Comparison of ENCODE assay signal across 13 cellular contexts in the genomic region with DNA sequence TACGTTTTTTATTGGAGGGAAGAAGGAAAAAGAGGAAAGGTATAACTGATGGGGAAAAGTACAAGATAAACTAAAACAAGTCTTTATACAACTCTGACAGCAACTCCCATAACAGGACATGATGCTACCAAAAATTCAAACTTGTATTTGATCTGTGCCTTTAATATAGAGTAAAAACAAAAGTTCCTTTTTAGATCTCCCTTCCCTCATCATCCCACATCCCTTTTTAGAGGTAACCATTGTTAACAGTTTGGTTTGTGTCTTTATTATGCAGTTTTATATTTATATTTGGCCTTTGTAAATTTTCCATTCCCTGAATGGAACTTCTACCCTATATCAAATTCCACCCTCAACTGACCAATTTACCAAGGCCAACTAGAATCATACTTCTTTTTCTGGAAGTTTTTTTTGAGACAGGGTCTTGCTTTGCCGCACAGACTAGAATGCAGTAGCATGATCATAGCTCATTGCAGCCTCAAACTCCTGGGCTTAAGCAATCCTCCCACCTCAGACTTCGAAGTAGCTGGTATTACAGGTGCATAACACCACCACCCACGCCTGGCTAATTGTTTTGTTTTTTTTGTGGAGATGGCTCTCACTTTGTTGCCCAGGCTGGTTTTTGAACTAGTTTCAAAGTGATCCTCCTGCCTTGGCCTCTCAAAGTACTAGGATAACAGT. TPM values are rescaled to one million over a fixed set of nuclear protein-coding genes. Genes with fewer than 3 reads are reported as not detected.
A peak's percentile ranks its signal among the peaks of the same experiment; 100 is the strongest.
DNase-seq lines count a peak whose midpoint lies in the region; ATAC-seq and TF ChIP-seq lines count a peak whose summit lies in the region.
"Had no signal": no experiment of that assay in that cellular context is flagged by ENCODE, and none has a peak within 500 bp of the region (broad histone marks: within the 10 kb centered on the region; RNA-seq: fewer than 3 reads in every experiment).

No MANE protein-coding gene starts in this region.

- no peak overlapping the region for H3K18ac ChIP-seq in neuronal stem cell (ENCODE audit: low read length)

- no peak for TF ChIP-seq CTCF in activated CD8-positive, alpha-beta T cell treated with anti-CD3 and anti-CD28 coated beads for 36 hours (IDR thresholded peaks at IDR 0.05)
- no peak for TF ChIP-seq CTCF in endothelial cell (IDR thresholded peaks at IDR 0.05; ENCODE audit: unreplicated experiment)

- H2BK12ac ChIP-seq in neuronal stem cell (ENCODE audit: low read length) = no peak overlapping the region

- H3K9ac ChIP-seq in neuronal stem cell (ENCODE audit: low read depth, low read length, poor library complexity) = no peak overlapping the region

- CTCF ChIA-PET in activated CD8-positive, alpha-beta T cell treated with anti-CD3 and anti-CD28 coated beads for 36 hours (lab: Charles Lee) = interaction anchor here (0.9 to 1.8 kb wide), 2 partner anchors 9 to 11 kb away, joined by 3 to 12 read pairs; no protein-coding TSS in a partner anchor
- CTCF ChIA-PET in activated CD8-positive, alpha-beta T cell treated with anti-CD3 and anti-CD28 coated beads, Interleukin-2, amount 10 ng/mL, durations not matched to agents 7 days and 5 days (lab: Charles Lee) = interaction anchor here (2.2 kb wide), 1 partner anchor 11 kb away, joined by 9 read pairs; no protein-coding TSS in a partner anchor

- no peak overlapping the region for H3K4me3 ChIP-seq in neuronal stem cell (ENCODE audit: low read length in 2 of 2)

- H3K27me3 Mint-ChIP-seq in activated CD8-positive, alpha-beta T cell treated with anti-CD3 and anti-CD28 coated beads for 36 hours = no peaks in the 10 kb centered on the region
- H3K27me3 Mint-ChIP-seq in activated CD8-positive, alpha-beta T cell treated with anti-CD3 and anti-CD28 coated beads, Interleukin-2, amount 10 ng/mL, durations not matched to agents 7 days and 5 days (ENCODE audit: low read depth) = no peaks in the 10 kb centered on the region
- H3K27me3 Mint-ChIP-seq in endothelial cell (ENCODE audit: unreplicated experiment) = no peaks in the 10 kb centered on the region
- no peaks in the 10 kb centered on the region for H3K27me3 Mint-ChIP-seq in activated T-cell treated with anti-CD3 and anti-CD28 coated beads, Interleukin-2, amount 50 U/mL, for 24 hours

- no peak overlapping the region for H2AK5ac ChIP-seq in neuronal stem cell (ENCODE audit: low read depth, low read length)

- ATAC-seq in activated CD8-positive, alpha-beta T cell treated with anti-CD3 and anti-CD28 coated beads for 36 hours = no peak
- ATAC-seq in activated CD8-positive, alpha-beta T cell treated with anti-CD3 and anti-CD28 coated beads, Interleukin-2, amount 10 ng/mL, durations not matched to agents 7 days and 5 days = no peak
- no peak for ATAC-seq in GM21367 (IDR thresholded peaks at IDR 0.05; ENCODE audit: unreplicated experiment)
- ATAC-seq: HCT116 had no signal

- no CpG with 5 or more reads among the region's 4 CpGs for WGBS in neuronal stem cell (ENCODE audit: extremely low coverage in 2 of 2, insufficient read length in 2 of 2, insufficient replicate concordance in 1 of 2), 2 donors

- no peak overlapping the region for H2AFZ ChIP-seq in neuronal stem cell (ENCODE audit: low read length)

- no peak overlapping the region for H3K4me3 Mint-ChIP-seq in activated CD8-positive, alpha-beta T cell treated with anti-CD3 and anti-CD28 coated beads for 36 hours
- H3K4me3 Mint-ChIP-seq in activated CD8-positive, alpha-beta T cell treated with anti-CD3 and anti-CD28 coated beads, Interleukin-2, amount 10 ng/mL, durations not matched to agents 7 days and 5 days = no peak overlapping the region
- no peak overlapping the region for H3K4me3 Mint-ChIP-seq in endothelial cell (ENCODE audit: unreplicated experiment)
- no peak overlapping the region for H3K4me3 Mint-ChIP-seq in activated T-cell treated with anti-CD3 and anti-CD28 coated beads, Interleukin-2, amount 50 U/mL, for 24 hours
- H3K4me3 Mint-ChIP-seq: CD14-positive monocyte had no signal

- peak overlapping the region; percentile 24 for H3K27ac Mint-ChIP-seq in activated CD8-positive, alpha-beta T cell treated with anti-CD3 and anti-CD28 coated beads for 36 hours
- no peak overlapping the region for H3K27ac Mint-ChIP-seq in activated CD8-positive, alpha-beta T cell treated with anti-CD3 and anti-CD28 coated beads, Interleukin-2, amount 10 ng/mL, durations not matched to agents 7 days and 5 days
- peak overlapping the region; percentile 16 for H3K27ac Mint-ChIP-seq in endothelial cell (ENCODE audit: unreplicated experiment)
- H3K27ac Mint-ChIP-seq in activated T-cell treated with anti-CD3 and anti-CD28 coated beads, Interleukin-2, amount 50 U/mL, for 24 hours = no peak overlapping the region

- H3K27ac ChIP-seq in neuronal stem cell (replicated peaks; ENCODE audit: low read length) = peak overlapping the region; percentile 10
- H3K27ac ChIP-seq: 22Rv1, HL-60 had no signal

- no peaks in the 10 kb centered on the region for H3K9me3 Mint-ChIP-seq in activated CD8-positive, alpha-beta T cell treated with anti-CD3 and anti-CD28 coated beads for 36 hours
- no peaks in the 10 kb centered on the region for H3K9me3 Mint-ChIP-seq in activated CD8-positive, alpha-beta T cell treated with anti-CD3 and anti-CD28 coated beads, Interleukin-2, amount 10 ng/mL, durations not matched to agents 7 days and 5 days (ENCODE audit: insufficient read depth)
- H3K9me3 Mint-ChIP-seq in endothelial cell (ENCODE audit: unreplicated experiment) = no peaks in the 10 kb centered on the region
- H3K9me3 Mint-ChIP-seq in activated T-cell treated with anti-CD3 and anti-CD28 coated beads, Interleukin-2, amount 50 U/mL, for 24 hours = no peaks in the 10 kb centered on the region
- H3K9me3 Mint-ChIP-seq: CD14-positive monocyte had no signal

- H3K23ac ChIP-seq in neuronal stem cell (ENCODE audit: low read depth, low read length, poor library complexity) = no peak overlapping the region

- H3K36me3 ChIP-seq in neuronal stem cell (replicated peaks in 1 of 2; ENCODE audit: control insufficient read depth in 2 of 2, insufficient read depth in 2 of 2, low read length in 2 of 2) = peaks cover 0 to 30% of the 10 kb centered on the region in 2 donors

- no peak overlapping the region for H3K4me2 ChIP-seq in neuronal stem cell (ENCODE audit: insufficient read depth, low read length, poor library complexity, severe bottlenecking)

- no peak overlapping the region for H4K91ac ChIP-seq in neuronal stem cell (ENCODE audit: low read depth, low read length, poor library complexity)

- H2BK5ac ChIP-seq in neuronal stem cell (ENCODE audit: low read length) = no peak overlapping the region

- H2BK120ac ChIP-seq in neuronal stem cell (ENCODE audit: low read depth, low read length) = no peak overlapping the region

- H3K9me3 ChIP-seq in neuronal stem cell (replicated peaks in 1 of 2; ENCODE audit: control insufficient read depth in 2 of 2, insufficient read depth in 1 of 2, low read depth in 1 of 2, low read length in 2 of 2) = no peaks in the 10 kb centered on the region

- H3K4ac ChIP-seq in neuronal stem cell (ENCODE audit: low read length) = no peak overlapping the region

- POLR2A ChIA-PET in activated CD8-positive, alpha-beta T cell treated with anti-CD3 and anti-CD28 coated beads for 36 hours (lab: Charles Lee) = no interaction called here
- POLR2A ChIA-PET in activated CD8-positive, alpha-beta T cell treated with anti-CD3 and anti-CD28 coated beads, Interleukin-2, amount 10 ng/mL, durations not matched to agents 7 days and 5 days (lab: Charles Lee) = no interaction called here

- H3K79me1 ChIP-seq in neuronal stem cell (ENCODE audit: low read depth, low read length) = no peaks in the 10 kb centered on the region

- H3K4me1 Mint-ChIP-seq in activated CD8-positive, alpha-beta T cell treated with anti-CD3 and anti-CD28 coated beads for 36 hours (ENCODE audit: low read depth) = peaks cover 11% of the 10 kb centered on the region
- H3K4me1 Mint-ChIP-seq in activated CD8-positive, alpha-beta T cell treated with anti-CD3 and anti-CD28 coated beads, Interleukin-2, amount 10 ng/mL, durations not matched to agents 7 days and 5 days (ENCODE audit: low read depth) = peaks cover 5% of the 10 kb centered on the region
- H3K4me1 Mint-ChIP-seq in endothelial cell (ENCODE audit: unreplicated experiment) = peaks cover 31% of the 10 kb centered on the region
- H3K4me1 Mint-ChIP-seq in activated T-cell treated with anti-CD3 and anti-CD28 coated beads, Interleukin-2, amount 50 U/mL, for 24 hours (ENCODE audit: low read depth) = peaks cover 10% of the 10 kb centered on the region

- no peak overlapping the region for H3K14ac ChIP-seq in neuronal stem cell (ENCODE audit: low read length)

- no peak for DNase-seq in activated CD8-positive, alpha-beta T cell treated with anti-CD3 and anti-CD28 coated beads for 36 hours
- no peak for DNase-seq in activated CD8-positive, alpha-beta T cell treated with anti-CD3 and anti-CD28 coated beads, Interleukin-2, amount 10 ng/mL, durations not matched to agents 7 days and 5 days
- DNase-seq in MV-4-11 (lab: John Stamatoyannopoulos, UW) (peak; percentile 16), endothelial cell (ENCODE audit: low spot score) (no peak), neuronal stem cell (ENCODE audit: low spot score) (no peak), globus pallidus (ENCODE audit: low spot score) (no peak)
- DNase-seq in activated T-cell treated with anti-CD3 and anti-CD28 coated beads, Interleukin-2, amount 50 U/mL, for 24 hours = no peak
- DNase-seq: DMS 273 treated with DMSO at 0.1 percent for 48 hours had no signal

- intact Hi-C loops in activated CD8-positive, alpha-beta T cell treated with anti-CD3 and anti-CD28 coated beads for 36 hours (cut with micrococcal nuclease) = no loop called here

- H3K36me3 Mint-ChIP-seq in activated CD8-positive, alpha-beta T cell treated with anti-CD3 and anti-CD28 coated beads for 36 hours (ENCODE audit: low read depth) = peaks cover 17% of the 10 kb centered on the region
- H3K36me3 Mint-ChIP-seq in activated CD8-positive, alpha-beta T cell treated with anti-CD3 and anti-CD28 coated beads, Interleukin-2, amount 10 ng/mL, durations not matched to agents 7 days and 5 days (ENCODE audit: low read depth) = peaks cover 15% of the 10 kb centered on the region
- H3K36me3 Mint-ChIP-seq in endothelial cell (ENCODE audit: low read depth, unreplicated experiment) = no peaks in the 10 kb centered on the region
- peaks cover 43% of the 10 kb centered on the region for H3K36me3 Mint-ChIP-seq in activated T-cell treated with anti-CD3 and anti-CD28 coated beads, Interleukin-2, amount 50 U/mL, for 24 hours (ENCODE audit: low read depth)

- no peak overlapping the region for H2BK15ac ChIP-seq in neuronal stem cell (ENCODE audit: low read length)

- no peaks in the 10 kb centered on the region for H3K27me3 ChIP-seq in neuronal stem cell (ENCODE audit: control insufficient read depth in 3 of 3, insufficient read depth in 3 of 3, low read depth in 1 of 3, low read length in 3 of 3)

- no peak overlapping the region for H4K8ac ChIP-seq in neuronal stem cell (ENCODE audit: low read depth, low read length)

- no peaks in the 10 kb centered on the region for H3K4me1 ChIP-seq in neuronal stem cell (ENCODE audit: control insufficient read depth in 2 of 2, insufficient read depth in 1 of 2, low read depth in 1 of 2, low read length in 2 of 2)

RNA-seq across cellular contexts. Expression of a gene that starts 36.9 kb away (rescaled TPM):
- 10 to 100 TPM; 78.1 to 88.6 TPM for total RNA-seq in activated CD8-positive, alpha-beta T cell treated with anti-CD3 and anti-CD28 coated beads for 36 hours
- 10 to 100 TPM; 55.7 to 56.3 TPM for total RNA-seq in activated CD8-positive, alpha-beta T cell treated with anti-CD3 and anti-CD28 coated beads, Interleukin-2, amount 10 ng/mL, durations not matched to agents 7 days and 5 days
- 53.7 TPM for total RNA-seq in endothelial cell (ENCODE audit: unreplicated experiment)
- polyA plus RNA-seq in neuronal stem cell (2013, experiment 1 of 2) = 34.7 TPM
- polyA plus RNA-seq in neuronal stem cell (2013, experiment 2 of 2) = 36.2 TPM

RNA-seq across cellular contexts. Expression of a gene that starts 47.9 kb away (rescaled TPM):
- total RNA-seq in activated CD8-positive, alpha-beta T cell treated with anti-CD3 and anti-CD28 coated beads for 36 hours = 10 to 100 TPM; 51.7 to 54.9 TPM
- total RNA-seq in activated CD8-positive, alpha-beta T cell treated with anti-CD3 and anti-CD28 coated beads, Interleukin-2, amount 10 ng/mL, durations not matched to agents 7 days and 5 days = 10 to 100 TPM; 38.3 to 38.5 TPM
- total RNA-seq in endothelial cell (ENCODE audit: unreplicated experiment) = 37.9 TPM
- 26.4 TPM for polyA plus RNA-seq in neuronal stem cell (2013, experiment 1 of 2)
- 26.6 TPM for polyA plus RNA-seq in neuronal stem cell (2013, experiment 2 of 2)

Comparison
In these comparisons a context has a peak if more than half of its experiments do, and no peak if none do; other contexts are left out.
1. H3K27ac Mint-ChIP-seq: peak in activated CD8-positive, alpha-beta T cell treated with anti-CD3 and anti-CD28 coated beads for 36 hours (single experiment) and endothelial cell (single experiment); none in activated CD8-positive, alpha-beta T cell treated with anti-CD3 and anti-CD28 coated beads, Interleukin-2, amount 10 ng/mL, durations not matched to agents 7 days and 5 days (single experiment) and activated T-cell treated with anti-CD3 and anti-CD28 coated beads, Interleukin-2, amount 50 U/mL, for 24 hours (single experiment).